8 cellular contexts compared by ENCODE assay signal in genomic region chr14:91059576-91060471, GRCh38. TPM values are rescaled to one million over a fixed set of nuclear protein-coding genes. Genes with fewer than 3 reads are reported as not detected.
A peak's percentile ranks its signal among the peaks of the same experiment; 100 is the strongest.
DNase-seq lines count a peak whose midpoint lies in the region; ATAC-seq, FAIRE-seq and TF ChIP-seq lines count a peak whose summit lies in the region.

No MANE protein-coding gene starts in this region.

- H3K27me3 ChIP-seq in H1 (replicated peaks in 1 of 4; ENCODE audit: control insufficient read depth in 3 of 4, extremely low read depth in 1 of 4, insufficient read depth in 3 of 4, low read length in 3 of 4): no peaks in the 10 kb centered on the region

- no peak overlapping the region for H2AK5ac ChIP-seq in H1 (ENCODE audit: low read depth, low read length)

- no peak overlapping the region for H2BK20ac ChIP-seq in H1 (ENCODE audit: low read length)

- peaks cover 0 to 2% of the 10 kb centered on the region in 2 experiments; a peak in 1 of 4 replicates for H3K79me2 ChIP-seq in H1 (ENCODE audit: control insufficient read depth in 1 of 2, insufficient read depth in 2 of 2, low read length in 2 of 2)

- peak overlapping the region; percentile 96; the same call in 1 of the 2 replicates for H2AFZ ChIP-seq in H1 (ENCODE audit: low read length)

- FAIRE-seq in H1 (lab: Jason Lieb, UNC): no peak

- H3K14ac ChIP-seq in H1 (ENCODE audit: insufficient read length): no peak overlapping the region

- H3K9me3 ChIP-seq in H1 (ENCODE audit: insufficient read depth in 2 of 2, low read depth in 1 of 2, low read length in 1 of 2): no peaks in the 10 kb centered on the region

- peaks cover 45% of the 10 kb centered on the region for H3K36me3 Mint-ChIP-seq in activated CD8-positive, alpha-beta memory T cell treated with anti-CD3 and anti-CD28 coated beads, Interleukin-2, amount 10 ng/mL, durations not matched to agents 7 days and 5 days

- peak overlapping the region; percentile 48 for H3K56ac ChIP-seq in H1 (replicated peaks; ENCODE audit: insufficient read length, low read depth, low read length)

- WGBS in H1 (ENCODE audit: extremely low coverage in 1 of 2, insufficient coverage in 1 of 2, insufficient read length in 1 of 2, insufficient replicate concordance in 2 of 2, low coverage in 1 of 2, low lambda C conversion rate in 2 of 2, missing lambda C conversion rate in 1 of 2), 2 experiments: 2% methylated on average over 28 of the region's 88 CpGs; no CpG with 5 or more reads in 1 of the 2 experiments

- H3K27ac ChIP-seq in H1 (ENCODE audit: low read depth, low read length): peak overlapping the region; percentile 96

- no peaks in the 10 kb centered on the region for H3K9me3 Mint-ChIP-seq in activated CD8-positive, alpha-beta memory T cell treated with anti-CD3 and anti-CD28 coated beads, Interleukin-2, amount 10 ng/mL, durations not matched to agents 7 days and 5 days (ENCODE audit: low read depth)

- peak overlapping the region; percentile 79 to 97 (median 87) for H3K9ac ChIP-seq in H1 (replicated peaks in 1 of 4; ENCODE audit: extremely low read depth in 1 of 4, low read depth in 3 of 4, low read length in 3 of 4)

- peaks cover 6% of the 10 kb centered on the region for H3K23me2 ChIP-seq in H1 (ENCODE audit: low read depth, low read length)

- H3K4me1 ChIP-seq in H1 (replicated peaks in 1 of 4; ENCODE audit: control insufficient read depth in 3 of 4, insufficient read depth in 4 of 4, low read length in 3 of 4): no peaks in the 10 kb centered on the region

- CTCF ChIA-PET in AG04449 (lab: Yijun Ruan, JAX): interaction anchor here (0.8 to 1.9 kb wide), 5 partner anchors 98 to 118 kb away, joined by 3 to 10 read pairs (median 5); no protein-coding TSS in a partner anchor
- CTCF ChIA-PET in activated CD8-positive, alpha-beta memory T cell treated with anti-CD3 and anti-CD28 coated beads, Interleukin-2, amount 10 ng/mL, durations not matched to agents 7 days and 5 days (lab: Charles Lee): interaction anchor here (0.6 to 9.7 kb wide), 22 partner anchors 9 to 301 kb away, joined by 3 to 125 read pairs (median 4); partner anchors contain the start of genes DGLUCY and GPR68
- CTCF ChIA-PET in H1 (lab: Charles Lee; ENCODE audit: partially characterized antibody): interaction anchor here (0.5 to 1.7 kb wide), 11 partner anchors 8 to 1532 kb away, joined by 3 to 8 read pairs (median 4); no protein-coding TSS in a partner anchor

- no peaks in the 10 kb centered on the region for H3K27me3 Mint-ChIP-seq in activated CD8-positive, alpha-beta memory T cell treated with anti-CD3 and anti-CD28 coated beads, Interleukin-2, amount 10 ng/mL, durations not matched to agents 7 days and 5 days

- H4K5ac ChIP-seq in H1 (ENCODE audit: insufficient read length, low read depth, low read length): peak overlapping the region; percentile 64

- H3K23ac ChIP-seq in H1 (ENCODE audit: insufficient read length): no peak overlapping the region

- H2BK5ac ChIP-seq in H1 (ENCODE audit: low read depth, low read length): peak overlapping the region; percentile 87

- no peak overlapping the region for H4K91ac ChIP-seq in H1 (replicated peaks; ENCODE audit: insufficient read length, low read length)

- POLR2A ChIA-PET in AG04449 (lab: Yijun Ruan, JAX) (no interaction called here), H1 (lab: Charles Lee; ENCODE audit: partially characterized antibody) (interaction anchor here (0.8 to 3.3 kb wide), 9 partner anchors 9 to 94 kb away, joined by 4 to 24 read pairs (median 5); partner anchors contain the start of gene DGLUCY)

- peak overlapping the region; percentile 79 to 85 for H3K4me2 ChIP-seq in H1 (ENCODE audit: insufficient read depth in 1 of 2, low read depth in 2 of 2, low read length in 2 of 2)

- H4K8ac ChIP-seq in H1 (ENCODE audit: extremely low read depth, insufficient read depth, low read length): peak overlapping the region; percentile 97

- TF ChIP-seq POLR2A in H1 (IDR thresholded peaks at IDR 0.05; ENCODE audit: control extremely low read depth in 1 of 2, low read depth in 2 of 2, low read length in 2 of 2): peak in 1 of 2 experiments; percentile 44; a peak in 1 of 3 replicates

- no peaks in the 10 kb centered on the region for H4K20me1 ChIP-seq in H1 (replicated peaks in 1 of 2; ENCODE audit: control insufficient read depth in 1 of 2, insufficient read depth in 2 of 2, low read length in 2 of 2)

- no peak overlapping the region for H2BK120ac ChIP-seq in H1 (replicated peaks; ENCODE audit: low read depth, low read length)

- DNase-seq in AG04449 (ENCODE audit: low read depth, low spot score): no peak
- peak; percentile 82 to 89 for DNase-seq in NCI-H526 (lab: John Stamatoyannopoulos, UW)
- DNase-seq in activated CD8-positive, alpha-beta memory T cell treated with anti-CD3 and anti-CD28 coated beads, Interleukin-2, amount 10 ng/mL, durations not matched to agents 7 days and 5 days: peak; percentile 77
- DNase-seq in H1 (ENCODE audit: low read depth in 1 of 2, low spot score in 2 of 2): peak; percentile 5 to 77
- peak; percentile 17 for DNase-seq in middle frontal gyrus (ENCODE audit: extremely low spot score, low spot score)
- peak; percentile 16 to 23 for DNase-seq in stimulated activated CD8-positive, alpha-beta memory T cell treated with anti-CD3 and anti-CD28 coated beads, Interleukin-7, amount 100 ng/mL, for 1 hour (ENCODE audit: low read depth in 2 of 2)

- no peak overlapping the region for H2BK12ac ChIP-seq in H1 (ENCODE audit: low read depth, low read length)

- peak overlapping the region; percentile 76 for H3K4me3 Mint-ChIP-seq in activated CD8-positive, alpha-beta memory T cell treated with anti-CD3 and anti-CD28 coated beads, Interleukin-2, amount 10 ng/mL, durations not matched to agents 7 days and 5 days

- 0 out of 2 replicates have a peak overlapping the region, but pooled peaks have one; percentile 52 for H3K18ac ChIP-seq in H1 (ENCODE audit: extremely low read depth, low read length)

- H3K4ac ChIP-seq in H1 (replicated peaks; ENCODE audit: insufficient read length, low read depth, low read length): no peak overlapping the region

- no peak for TF ChIP-seq EP300 in H1 (IDR thresholded peaks at IDR 0.05; ENCODE audit: borderline replicate concordance in 1 of 2, low read depth in 2 of 2, low read length in 2 of 2)

- H3K36me3 ChIP-seq in H1 (ENCODE audit: control insufficient read depth in 2 of 4, insufficient read depth in 4 of 4, low read length in 3 of 4): no peaks in the 10 kb centered on the region

- ATAC-seq in GM18861 (IDR thresholded peaks at IDR 0.05; ENCODE audit: unreplicated experiment) (peak; percentile 13), HG03135 (IDR thresholded peaks at IDR 0.05; ENCODE audit: unreplicated experiment) (peak; percentile 16)
- peak; percentile 20 for ATAC-seq in activated CD8-positive, alpha-beta memory T cell treated with anti-CD3 and anti-CD28 coated beads, Interleukin-2, amount 10 ng/mL, durations not matched to agents 7 days and 5 days

- peak overlapping the region; percentile 86 for H3K4me3 ChIP-seq in AG04449 (ENCODE audit: low read depth, low read length)
- peak overlapping the region; percentile 80 to 90 (median 86) for H3K4me3 ChIP-seq in H1 (ENCODE audit: extremely low read depth in 1 of 4, insufficient read depth in 2 of 4, low read depth in 3 of 4, low read length in 4 of 4)

- H3K79me1 ChIP-seq in H1 (ENCODE audit: low read depth, low read length): no peaks in the 10 kb centered on the region

- TF ChIP-seq CTCF in AG04449 (IDR thresholded peaks at IDR 0.05; ENCODE audit: insufficient read depth, low read length, missing control alignments) (peak; percentile 21), H1 (IDR thresholded peaks at IDR 0.05; ENCODE audit: control extremely low read depth in 1 of 3, insufficient read depth in 1 of 3, low read depth in 1 of 3, low read length in 3 of 3) (peak in 1 of 3 experiments; percentile 35; a peak in 2 of 4 replicates)

- TF ChIP-seq RAD21 in H1 (IDR thresholded peaks at IDR 0.05 in 1 of 2, conservative IDR thresholded peaks at IDR 0.05 in 1 of 2; ENCODE audit: low read depth in 2 of 2, low read length in 2 of 2): peak in 1 of 2 experiments; percentile 5; a peak in 2 of 4 replicates

- H3K4me1 Mint-ChIP-seq in activated CD8-positive, alpha-beta memory T cell treated with anti-CD3 and anti-CD28 coated beads, Interleukin-2, amount 10 ng/mL, durations not matched to agents 7 days and 5 days: peaks cover 57% of the 10 kb centered on the region

- H2BK15ac ChIP-seq in H1 (ENCODE audit: low read length): no peak overlapping the region

- peak overlapping the region; percentile 78 for H3K27ac Mint-ChIP-seq in activated CD8-positive, alpha-beta memory T cell treated with anti-CD3 and anti-CD28 coated beads, Interleukin-2, amount 10 ng/mL, durations not matched to agents 7 days and 5 days

TF ChIP-seq in H1, 55 proteins besides CTCF, POLR2A, EP300 and RAD21 (continues in another document):
- TF ChIP-seq CBX8 (IDR thresholded peaks at IDR 0.05; ENCODE audit: borderline replicate concordance, low read depth, low read length): no peak
- TF ChIP-seq TBP (IDR thresholded peaks at IDR 0.05; ENCODE audit: low read depth, low read length): no peak
- peak; percentile 76; the same call in 1 of the 2 replicates for TF ChIP-seq RBBP5 (IDR thresholded peaks at IDR 0.05; ENCODE audit: borderline replicate concordance, low read depth, low read length)

RNA-seq across cellular contexts. Expression of gene RPS6KA5, which starts 0.6 kb away (rescaled TPM):
- total RNA-seq in activated CD8-positive, alpha-beta memory T cell treated with anti-CD3 and anti-CD28 coated beads, Interleukin-2, amount 10 ng/mL, durations not matched to agents 7 days and 5 days: 10 to 100 TPM; 48.1 to 58.2 TPM
- total RNA-seq in H1 (2021; fragmentation: NEBNext Ultra II Directional; extraction: Animal tissue kit (Norgen Biotek cat#: 25700)): 3.1 and 3.2 TPM in 2 replicates
- polyA plus RNA-seq in H1 (2011; rRNA removed): 0.85 and 0.93 TPM in 2 replicates
- polyA plus RNA-seq in H1 (2011; cell fraction: cytosol; rRNA removed): 1.4 TPM
- 1.3 TPM for polyA plus RNA-seq in H1 (2011; cell fraction: nucleus; rRNA removed)
- polyA plus RNA-seq in H1 (2012, experiment 1 of 2): 1.2 to 2.0 TPM (median 1.4 TPM) in 4 replicates
- 0.10 TPM for polyA plus RNA-seq in H1 (2012, experiment 2 of 2)
- 1.9 TPM for polyA plus RNA-seq in H1 (2013, experiment 1 of 2)
- 1.5 TPM for polyA plus RNA-seq in H1 (2013, experiment 2 of 2)
- polyA minus RNA-seq in H1 (2011; rRNA and poly(A)+ RNA removed): 2.7 TPM in 2 replicates
- 1.8 TPM for polyA minus RNA-seq in H1 (2011; cell fraction: cytosol; rRNA and poly(A)+ RNA removed)
- 4.1 TPM for polyA minus RNA-seq in H1 (2011; cell fraction: nucleus; rRNA and poly(A)+ RNA removed)

RNA-seq across cellular contexts. Expression of gene DGLUCY, which starts 54.0 kb away (rescaled TPM):
- total RNA-seq in activated CD8-positive, alpha-beta memory T cell treated with anti-CD3 and anti-CD28 coated beads, Interleukin-2, amount 10 ng/mL, durations not matched to agents 7 days and 5 days: 100 to 1,000 TPM; 113 to 176 TPM
- 27.7 and 31.8 TPM in 2 replicates for total RNA-seq in H1 (2021; fragmentation: NEBNext Ultra II Directional; extraction: Animal tissue kit (Norgen Biotek cat#: 25700))
- 24.6 and 24.9 TPM in 2 replicates for polyA plus RNA-seq in H1 (2011; rRNA removed)
- polyA plus RNA-seq in H1 (2011; cell fraction: cytosol; rRNA removed): 32.1 TPM
- 84.2 TPM for polyA plus RNA-seq in H1 (2011; cell fraction: nucleus; rRNA removed)
- polyA plus RNA-seq in H1 (2012, experiment 1 of 2): 24.5 to 36.7 TPM (median 30.5 TPM) in 4 replicates
- polyA plus RNA-seq in H1 (2012, experiment 2 of 2): 22.5 TPM
- polyA plus RNA-seq in H1 (2013, experiment 1 of 2): 28.4 TPM
- polyA plus RNA-seq in H1 (2013, experiment 2 of 2): 25.3 TPM
- polyA minus RNA-seq in H1 (2011; rRNA and poly(A)+ RNA removed): 51.0 and 58.0 TPM in 2 replicates
- polyA minus RNA-seq in H1 (2011; cell fraction: cytosol; rRNA and poly(A)+ RNA removed): 31.0 TPM
- polyA minus RNA-seq in H1 (2011; cell fraction: nucleus; rRNA and poly(A)+ RNA removed): 60.7 TPM

Comparison
In these comparisons a context has a peak if more than half of its experiments do, and no peak if none do; other contexts are left out.
1. RNA of gene RPS6KA5, which starts 0.6 kb away (total RNA-seq): 48.1 to 58.2 TPM in activated CD8-positive, alpha-beta memory T cell treated with anti-CD3 and anti-CD28 coated beads, Interleukin-2, amount 10 ng/mL, durations not matched to agents 7 days and 5 days; 3.1 to 3.2 TPM in H1; every median in the first group is over 10 times any median in the second.
2. Peak in every context shown above with its lines, with median percentiles within 50 percentile points of each other: ATAC-seq.